8 cellular contexts compared by ENCODE assay signal in genomic region chr11:64227405-64227956, GRCh38. TPM values are rescaled to one million over a fixed set of nuclear protein-coding genes. Genes with fewer than 3 reads are reported as not detected.
A peak's percentile ranks its signal among the peaks of the same experiment; 100 is the strongest.
DNase-seq lines count a peak whose midpoint lies in the region; ATAC-seq and TF ChIP-seq lines count a peak whose summit lies in the region.

No MANE protein-coding gene starts in this region.

- H3K4me1 ChIP-seq in RWPE2 (ENCODE audit: insufficient read depth, poor library complexity, severe bottlenecking) (peaks cover 8% of the 10 kb centered on the region), esophagus (ENCODE audit: control insufficient read depth in 2 of 2, insufficient read depth in 2 of 2, low read length in 1 of 2) (peaks cover 9 to 50% of the 10 kb centered on the region in 2 donors), sigmoid colon (peaks cover 0 to 60% (median 49%) of the 10 kb centered on the region in 4 donors)

- H3K27me3 ChIP-seq in RWPE2 (ENCODE audit: insufficient read depth, poor library complexity, severe bottlenecking): no peaks in the 10 kb centered on the region
- H3K27me3 ChIP-seq in esophagus (ENCODE audit: control insufficient read depth in 1 of 2, insufficient read depth in 2 of 2, low read length in 2 of 2): no peaks in the 10 kb centered on the region
- no peaks in the 10 kb centered on the region for H3K27me3 ChIP-seq in sigmoid colon

- no peaks in the 10 kb centered on the region for H3K9me3 ChIP-seq in RWPE2 (ENCODE audit: severe bottlenecking)
- H3K9me3 ChIP-seq in esophagus (ENCODE audit: control insufficient read depth in 2 of 2, insufficient read depth in 1 of 2, low read depth in 1 of 2, low read length in 1 of 2): no peaks in the 10 kb centered on the region
- no peaks in the 10 kb centered on the region for H3K9me3 ChIP-seq in sigmoid colon

- TF ChIP-seq EP300 in sigmoid colon (IDR thresholded peaks at IDR 0.05): no peak

- no peak for DNase-seq in GM12864 (ENCODE audit: low read depth)
- DNase-seq in RWPE2 (ENCODE audit: low spot score): no peak
- peak; percentile 64 for DNase-seq in sigmoid colon
- DNase-seq in NCI-H146 treated with DMSO at 0.1 percent for 48 hours (lab: John Stamatoyannopoulos, UW; ENCODE audit: unreplicated experiment): no peak
- DNase-seq in SW 1271 (lab: John Stamatoyannopoulos, UW): no peak

- H3K36me3 ChIP-seq in RWPE2 (ENCODE audit: low read depth) (no peaks in the 10 kb centered on the region), esophagus (ENCODE audit: control insufficient read depth in 2 of 2, insufficient read depth in 2 of 2, low read length in 1 of 2) (peaks cover 0 to 7% of the 10 kb centered on the region in 2 donors), sigmoid colon (peaks cover 0 to 7% (median 0%) of the 10 kb centered on the region in 4 donors)

- H3K4me3 ChIP-seq in GM12864 (ENCODE audit: low read depth, low read length): peak overlapping the region; percentile 62
- H3K4me3 ChIP-seq in RWPE2 (ENCODE audit: severe bottlenecking): peak overlapping the region; percentile 53
- H3K4me3 ChIP-seq in esophagus (ENCODE audit: low read depth in 1 of 2, low read length in 2 of 2): peak overlapping the region; percentile 6 to 69
- H3K4me3 ChIP-seq in sigmoid colon: peak overlapping the region in 2 of 4 donors; percentile 71 to 89

- 56 to 66% methylated on average over 3 of the region's 3 CpGs for WGBS in esophagus, 2 donors
- 74 to 83% methylated on average over 3 of the region's 3 CpGs for WGBS in sigmoid colon, 2 donors

- no peak for TF ChIP-seq CTCF in GM12864 (IDR thresholded peaks at IDR 0.05; ENCODE audit: low read depth, low read length, missing control alignments)
- no peak for TF ChIP-seq CTCF in RWPE2 (IDR thresholded peaks at IDR 0.05; ENCODE audit: poor library complexity, severe bottlenecking)
- no peak for TF ChIP-seq CTCF in sigmoid colon (IDR thresholded peaks at IDR 0.05)

- H3K27ac ChIP-seq in RWPE2 (ENCODE audit: poor library complexity, severe bottlenecking) (peak overlapping the region; percentile 68), esophagus (ENCODE audit: low read depth in 2 of 2, low read length in 1 of 2) (peak overlapping the region; percentile 13 to 94), sigmoid colon (peak overlapping the region; percentile 89 to 94 (median 92))

- intact Hi-C loops in sigmoid colon (cut with DNase I): loop anchor here (5.0 kb wide), 1 partner anchor 40 kb away; the partner anchor contains the start of gene STIP1

- TF ChIP-seq POLR2A in sigmoid colon (IDR thresholded peaks at IDR 0.05): no peak

- ATAC-seq in RWPE2 (ENCODE audit: low read depth) (no peak), GM19397 (IDR thresholded peaks at IDR 0.05; ENCODE audit: unreplicated experiment) (no peak), HG03175 (IDR thresholded peaks at IDR 0.05; ENCODE audit: unreplicated experiment) (no peak)

RNA-seq across cellular contexts. Expression of gene NUDT22, which starts 1.4 kb away (rescaled TPM):
- polyA plus RNA-seq in esophagus: 10 to 100 TPM; 49.5 to 55.1 TPM
- total RNA-seq in sigmoid colon: 10 to 100 TPM; 41.4 to 64.8 (median 50.1) TPM
- polyA plus RNA-seq in sigmoid colon: 100 to 1,000 TPM in 2 of 3 donors, 10 to 100 TPM in 1; 91.3 to 130 (median 116) TPM

RNA-seq across cellular contexts. Expression of gene TRPT1, which starts 1.5 kb away (rescaled TPM):
- polyA plus RNA-seq in esophagus: 10 to 100 TPM; 44.9 to 61.1 TPM
- 10 to 100 TPM; 45.7 to 80.6 (median 62.9) TPM for total RNA-seq in sigmoid colon
- 10 to 100 TPM; 70.8 to 82.8 (median 82.3) TPM for polyA plus RNA-seq in sigmoid colon

RNA-seq across cellular contexts. Expression of gene DNAJC4, which starts 2.9 kb away (rescaled TPM):
- polyA plus RNA-seq in esophagus: 10 to 100 TPM; 31.2 to 53.7 TPM
- 10 to 100 TPM; 25.7 to 37.1 (median 28.1) TPM for total RNA-seq in sigmoid colon
- polyA plus RNA-seq in sigmoid colon: 10 to 100 TPM; 27.5 to 68.1 (median 58.3) TPM

RNA-seq across cellular contexts. Expression of gene VEGFB, which starts 6.9 kb away (rescaled TPM):
- polyA plus RNA-seq in esophagus (10 to 100 TPM; 34.6 to 48.1 TPM), sigmoid colon (10 to 100 TPM; 23.4 to 94.9 (median 42.6) TPM)
- total RNA-seq in sigmoid colon: 100 to 1,000 TPM in 2 of 4 donors, 10 to 100 TPM in 2; 76.7 to 117 (median 98.4) TPM

RNA-seq across cellular contexts. Expression of gene FKBP2, which starts 13.4 kb away (rescaled TPM):
- polyA plus RNA-seq in esophagus (100 to 1,000 TPM; 119 to 202 TPM), sigmoid colon (100 to 1,000 TPM in 2 of 3 donors, 10 to 100 TPM in 1; 97.3 to 213 (median 116) TPM)
- 10 to 100 TPM; 49.2 to 70.5 (median 51.3) TPM for total RNA-seq in sigmoid colon
